Comparison of ENCODE assay signal across 1 cellular context in the genomic region with DNA sequence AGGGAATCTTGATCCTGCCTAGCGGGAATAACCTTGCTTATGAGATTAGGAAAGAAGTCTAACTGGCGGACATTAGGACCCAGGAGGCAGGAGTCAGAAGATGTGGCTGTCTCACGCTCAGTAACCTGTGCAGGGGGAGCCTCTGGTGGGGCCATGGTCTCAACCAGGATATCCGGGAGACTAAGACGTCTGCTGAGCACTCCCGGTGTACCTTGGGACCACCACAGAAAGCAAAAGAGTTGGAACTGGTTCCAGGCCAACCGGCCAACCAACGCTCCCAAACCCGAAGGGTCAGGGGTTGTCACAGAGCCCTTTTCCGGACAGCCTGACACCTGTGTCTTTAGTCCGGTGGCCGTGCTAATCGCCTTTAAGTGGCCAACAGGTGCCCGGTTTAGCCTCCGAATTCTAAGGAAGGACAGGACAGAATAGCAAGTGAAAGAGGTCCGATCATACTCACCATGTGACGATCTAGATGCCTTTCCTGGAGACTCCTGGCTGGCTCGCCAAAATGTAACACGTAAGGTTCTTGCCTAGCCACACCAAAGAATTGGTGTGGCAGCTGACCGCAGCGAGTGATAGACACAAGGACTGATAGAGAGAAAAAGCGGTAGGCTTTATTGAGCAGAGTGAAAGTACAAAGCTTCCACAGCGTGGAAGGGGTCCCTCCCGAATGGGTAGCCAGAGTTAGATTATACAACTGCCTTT.
TF ChIP-seq lines count a peak whose summit lies in the region.

No MANE protein-coding gene starts in this region.

TF ChIP-seq in GM12878, 131 proteins besides CTCF, POLR2A, EP300 and RAD21 (continued from another document):
- no peak for TF ChIP-seq POLR2AphosphoS2 (IDR thresholded peaks at IDR 0.05; ENCODE audit: low read depth, low read length)
- TF ChIP-seq, protein P1, sequence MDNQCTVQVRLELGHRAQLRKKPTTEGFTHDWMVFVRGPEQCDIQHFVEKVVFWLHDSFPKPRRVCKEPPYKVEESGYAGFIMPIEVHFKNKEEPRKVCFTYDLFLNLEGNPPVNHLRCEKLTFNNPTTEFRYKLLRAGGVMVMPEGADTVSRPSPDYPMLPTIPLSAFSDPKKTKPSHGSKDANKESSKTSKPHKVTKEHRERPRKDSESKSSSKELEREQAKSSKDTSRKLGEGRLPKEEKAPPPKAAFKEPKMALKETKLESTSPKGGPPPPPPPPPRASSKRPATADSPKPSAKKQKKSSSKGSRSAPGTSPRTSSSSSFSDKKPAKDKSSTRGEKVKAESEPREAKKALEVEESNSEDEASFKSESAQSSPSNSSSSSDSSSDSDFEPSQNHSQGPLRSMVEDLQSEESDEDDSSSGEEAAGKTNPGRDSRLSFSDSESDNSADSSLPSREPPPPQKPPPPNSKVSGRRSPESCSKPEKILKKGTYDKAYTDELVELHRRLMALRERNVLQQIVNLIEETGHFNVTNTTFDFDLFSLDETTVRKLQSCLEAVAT (IDR thresholded peaks at IDR 0.05), result no peak
- TF ChIP-seq, protein P2, sequence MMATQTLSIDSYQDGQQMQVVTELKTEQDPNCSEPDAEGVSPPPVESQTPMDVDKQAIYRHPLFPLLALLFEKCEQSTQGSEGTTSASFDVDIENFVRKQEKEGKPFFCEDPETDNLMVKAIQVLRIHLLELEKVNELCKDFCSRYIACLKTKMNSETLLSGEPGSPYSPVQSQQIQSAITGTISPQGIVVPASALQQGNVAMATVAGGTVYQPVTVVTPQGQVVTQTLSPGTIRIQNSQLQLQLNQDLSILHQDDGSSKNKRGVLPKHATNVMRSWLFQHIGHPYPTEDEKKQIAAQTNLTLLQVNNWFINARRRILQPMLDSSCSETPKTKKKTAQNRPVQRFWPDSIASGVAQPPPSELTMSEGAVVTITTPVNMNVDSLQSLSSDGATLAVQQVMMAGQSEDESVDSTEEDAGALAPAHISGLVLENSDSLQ (IDR thresholded peaks at IDR 0.05), result peak; percentile 26; the same call in 1 of the 2 replicates
- no peak for TF ChIP-seq TARDBP (IDR thresholded peaks at IDR 0.05; ENCODE audit: borderline replicate concordance)
- TF ChIP-seq SMAD1 (IDR thresholded peaks at IDR 0.05; ENCODE audit: low read depth, partially characterized antibody), result no peak
- no peak for TF ChIP-seq CEBPB (IDR thresholded peaks at IDR 0.05; ENCODE audit: borderline replicate concordance in 1 of 2, low read depth in 2 of 2, low read length in 2 of 2)
- TF ChIP-seq, protein P3, sequence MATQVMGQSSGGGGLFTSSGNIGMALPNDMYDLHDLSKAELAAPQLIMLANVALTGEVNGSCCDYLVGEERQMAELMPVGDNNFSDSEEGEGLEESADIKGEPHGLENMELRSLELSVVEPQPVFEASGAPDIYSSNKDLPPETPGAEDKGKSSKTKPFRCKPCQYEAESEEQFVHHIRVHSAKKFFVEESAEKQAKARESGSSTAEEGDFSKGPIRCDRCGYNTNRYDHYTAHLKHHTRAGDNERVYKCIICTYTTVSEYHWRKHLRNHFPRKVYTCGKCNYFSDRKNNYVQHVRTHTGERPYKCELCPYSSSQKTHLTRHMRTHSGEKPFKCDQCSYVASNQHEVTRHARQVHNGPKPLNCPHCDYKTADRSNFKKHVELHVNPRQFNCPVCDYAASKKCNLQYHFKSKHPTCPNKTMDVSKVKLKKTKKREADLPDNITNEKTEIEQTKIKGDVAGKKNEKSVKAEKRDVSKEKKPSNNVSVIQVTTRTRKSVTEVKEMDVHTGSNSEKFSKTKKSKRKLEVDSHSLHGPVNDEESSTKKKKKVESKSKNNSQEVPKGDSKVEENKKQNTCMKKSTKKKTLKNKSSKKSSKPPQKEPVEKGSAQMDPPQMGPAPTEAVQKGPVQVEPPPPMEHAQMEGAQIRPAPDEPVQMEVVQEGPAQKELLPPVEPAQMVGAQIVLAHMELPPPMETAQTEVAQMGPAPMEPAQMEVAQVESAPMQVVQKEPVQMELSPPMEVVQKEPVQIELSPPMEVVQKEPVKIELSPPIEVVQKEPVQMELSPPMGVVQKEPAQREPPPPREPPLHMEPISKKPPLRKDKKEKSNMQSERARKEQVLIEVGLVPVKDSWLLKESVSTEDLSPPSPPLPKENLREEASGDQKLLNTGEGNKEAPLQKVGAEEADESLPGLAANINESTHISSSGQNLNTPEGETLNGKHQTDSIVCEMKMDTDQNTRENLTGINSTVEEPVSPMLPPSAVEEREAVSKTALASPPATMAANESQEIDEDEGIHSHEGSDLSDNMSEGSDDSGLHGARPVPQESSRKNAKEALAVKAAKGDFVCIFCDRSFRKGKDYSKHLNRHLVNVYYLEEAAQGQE (IDR thresholded peaks at IDR 0.05; ENCODE audit: low read depth, low read length), result no peak
- TF ChIP-seq BHLHE40 (IDR thresholded peaks at IDR 0.05; ENCODE audit: borderline replicate concordance in 1 of 2, low read depth in 2 of 2, low read length in 1 of 2), result peak in 1 of 2 experiments; percentile 38; a peak in 1 of 4 replicates
- no peak for TF ChIP-seq SPI1 (IDR thresholded peaks at IDR 0.05; ENCODE audit: borderline replicate concordance, insufficient read depth, low read depth, low read length)
- TF ChIP-seq RELA (IDR thresholded peaks at IDR 0.05; ENCODE audit: borderline replicate concordance, partially characterized antibody), result no peak
- no peak for TF ChIP-seq JUNB (IDR thresholded peaks at IDR 0.05)
- TF ChIP-seq ATF7 (IDR thresholded peaks at IDR 0.05; ENCODE audit: low read depth), result no peak
- no peak for TF ChIP-seq SRF (IDR thresholded peaks at IDR 0.05; ENCODE audit: low read depth in 2 of 2, low read length in 2 of 2)
- TF ChIP-seq RUNX3 (IDR thresholded peaks at IDR 0.05; ENCODE audit: low read length), result peak; percentile 14; the same call in 1 of the 2 replicates
- no peak for TF ChIP-seq HDAC6 (IDR thresholded peaks at IDR 0.05; ENCODE audit: unreplicated experiment)
- no peak for TF ChIP-seq CBX3 (IDR thresholded peaks at IDR 0.05; ENCODE audit: borderline replicate concordance, low read depth)
- no peak for TF ChIP-seq MYB (IDR thresholded peaks at IDR 0.05; ENCODE audit: borderline replicate concordance, low read depth, low read length)
- TF ChIP-seq HDAC2 (IDR thresholded peaks at IDR 0.05), result no peak
- TF ChIP-seq ZNF217 (IDR thresholded peaks at IDR 0.05), result no peak
- TF ChIP-seq, protein P4, sequence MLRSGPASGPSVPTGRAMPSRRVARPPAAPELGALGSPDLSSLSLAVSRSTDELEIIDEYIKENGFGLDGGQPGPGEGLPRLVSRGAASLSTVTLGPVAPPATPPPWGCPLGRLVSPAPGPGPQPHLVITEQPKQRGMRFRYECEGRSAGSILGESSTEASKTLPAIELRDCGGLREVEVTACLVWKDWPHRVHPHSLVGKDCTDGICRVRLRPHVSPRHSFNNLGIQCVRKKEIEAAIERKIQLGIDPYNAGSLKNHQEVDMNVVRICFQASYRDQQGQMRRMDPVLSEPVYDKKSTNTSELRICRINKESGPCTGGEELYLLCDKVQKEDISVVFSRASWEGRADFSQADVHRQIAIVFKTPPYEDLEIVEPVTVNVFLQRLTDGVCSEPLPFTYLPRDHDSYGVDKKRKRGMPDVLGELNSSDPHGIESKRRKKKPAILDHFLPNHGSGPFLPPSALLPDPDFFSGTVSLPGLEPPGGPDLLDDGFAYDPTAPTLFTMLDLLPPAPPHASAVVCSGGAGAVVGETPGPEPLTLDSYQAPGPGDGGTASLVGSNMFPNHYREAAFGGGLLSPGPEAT (IDR thresholded peaks at IDR 0.05; ENCODE audit: low read depth), result peak; percentile 65; the same call in 1 of the 2 replicates
- no peak for TF ChIP-seq KAT2A (conservative IDR thresholded peaks at IDR 0.05; ENCODE audit: control insufficient read depth, low read depth, low read length)
